In the genomic region with DNA sequence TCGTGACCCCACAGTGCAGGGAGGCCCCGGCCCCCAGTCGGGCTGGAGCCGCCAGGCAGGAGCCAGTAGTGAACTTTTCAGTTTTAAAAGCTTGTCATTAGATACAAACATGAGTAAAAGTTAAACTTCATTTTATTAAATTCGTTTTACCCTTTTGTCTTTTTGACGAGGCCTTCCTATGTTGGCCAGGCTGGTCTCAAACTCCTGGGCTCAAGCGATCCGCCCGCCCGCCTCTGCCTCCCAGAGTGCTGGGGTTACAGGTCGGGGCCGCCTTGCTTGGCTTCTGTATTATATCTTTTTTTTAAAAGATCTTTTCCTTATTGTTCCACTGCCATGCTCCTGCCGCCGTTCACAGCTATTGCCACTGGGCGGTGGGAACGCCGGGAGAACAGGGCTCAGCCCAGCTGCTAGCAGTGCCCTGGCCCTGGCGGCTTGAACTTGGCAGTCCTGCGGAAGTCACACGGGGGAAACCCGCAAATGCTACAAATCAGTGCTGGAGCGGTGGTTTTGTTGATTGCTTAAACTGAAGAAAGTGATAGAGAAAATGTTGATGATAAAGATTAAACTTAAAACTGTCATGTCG, we compare ENCODE assay signal across 8 cellular contexts. TPM values are rescaled to one million over a fixed set of nuclear protein-coding genes. Genes with fewer than 3 reads are reported as not detected.
DNase-seq lines count a peak whose midpoint lies in the region; ATAC-seq and TF ChIP-seq lines count a peak whose summit lies in the region.

No MANE protein-coding gene starts in this region.

- H3K9ac ChIP-seq in Karpas-422 (ENCODE audit: low read length) = peak overlapping the region; percentile 98

- peaks cover 15% of the 10 kb centered on the region for H4K20me1 ChIP-seq in Karpas-422 (ENCODE audit: insufficient read depth, low read depth, low read length)

- H2AFZ ChIP-seq in Karpas-422 (ENCODE audit: low read length) = peak overlapping the region; percentile 97

- peaks cover 25% of the 10 kb centered on the region for H3K36me3 ChIP-seq in Karpas-422 (ENCODE audit: insufficient read depth, low read length)
- H3K36me3 ChIP-seq in adrenal gland (replicated peaks in 1 of 2) = no peaks in the 10 kb centered on the region
- H3K36me3 ChIP-seq in left ventricle myocardium inferior = peaks cover 17% of the 10 kb centered on the region

- H3K9me3 ChIP-seq in Karpas-422 (ENCODE audit: low read length) = no peaks in the 10 kb centered on the region
- H3K9me3 ChIP-seq in adrenal gland (replicated peaks in 1 of 3) = no peaks in the 10 kb centered on the region
- no peaks in the 10 kb centered on the region for H3K9me3 ChIP-seq in left ventricle myocardium inferior (replicated peaks)

- TF ChIP-seq CTCF in adrenal gland (IDR thresholded peaks at IDR 0.05) (peak in 5 of 6 experiments; percentile 18 to 59 (median 48)), left ventricle myocardium inferior (IDR thresholded peaks at IDR 0.05; ENCODE audit: borderline replicate concordance) (peak; percentile 29)

- no peaks in the 10 kb centered on the region for H3K9me2 ChIP-seq in Karpas-422 (replicated peaks; ENCODE audit: insufficient read depth, low read length)

- H3K4me3 ChIP-seq in Karpas-422 (ENCODE audit: low read length) (peak overlapping the region; percentile 95), adrenal gland (peak overlapping the region; percentile 68 to 100 (median 88)), left ventricle myocardium inferior (peak overlapping the region; percentile 91)

- 3 to 8% (median 4%) methylated on average over 23 of the region's 23 CpGs for WGBS in adrenal gland, 4 donors

- H3K4me1 ChIP-seq in Karpas-422 (ENCODE audit: low read length) = peaks cover 20% of the 10 kb centered on the region
- peaks cover 9 to 32% of the 10 kb centered on the region in 2 donors for H3K4me1 ChIP-seq in adrenal gland (replicated peaks in 1 of 2)
- peaks cover 50% of the 10 kb centered on the region for H3K4me1 ChIP-seq in left ventricle myocardium inferior

- no peak for DNase-seq in activated CD4-positive, CD25-positive, alpha-beta regulatory T cell (lab: John Stamatoyannopoulos, UW)
- DNase-seq in Karpas-422 (peak; percentile 46), SKM-1 (lab: John Stamatoyannopoulos, UW; ENCODE audit: unreplicated experiment) (peak; percentile 84), adrenal gland (peak; percentile 51 to 87 (median 84)), left ventricle myocardium inferior (no peak), posterior cingulate gyrus (peak in 6 of 10 donors; percentile 35 to 91 (median 47))

- peak overlapping the region; percentile 93 for H3K4me2 ChIP-seq in Karpas-422 (ENCODE audit: low read depth, low read length, poor library complexity, severe bottlenecking)

- no peaks in the 10 kb centered on the region for H3K27me3 ChIP-seq in Karpas-422 (ENCODE audit: low read length)
- no peaks in the 10 kb centered on the region for H3K27me3 ChIP-seq in adrenal gland
- no peaks in the 10 kb centered on the region for H3K27me3 ChIP-seq in left ventricle myocardium inferior (ENCODE audit: low read depth)

- ATAC-seq in activated CD4-positive, CD25-positive, alpha-beta regulatory T cell treated with anti-CD3 and anti-CD28 coated beads, Interleukin-2, amount 50 U/mL, for 24 hours = peak; percentile 31 to 39
- ATAC-seq in GM18505 (IDR thresholded peaks at IDR 0.05; ENCODE audit: unreplicated experiment) = no peak

- no peak overlapping the region for H3K27ac ChIP-seq in Karpas-422 (ENCODE audit: low read length)
- peak overlapping the region; percentile 89 to 100 (median 96) for H3K27ac ChIP-seq in adrenal gland
- peak overlapping the region; percentile 99 for H3K27ac ChIP-seq in left ventricle myocardium inferior (replicated peaks)

- TF ChIP-seq POLR2A in adrenal gland (IDR thresholded peaks at IDR 0.05) = peak in 1 of 2 donors; percentile 25
- TF ChIP-seq POLR2A in GM18505 (IDR thresholded peaks at IDR 0.05; ENCODE audit: borderline replicate concordance, extremely low read depth, insufficient read depth, insufficient read length) = no peak

- intact Hi-C loops in adrenal gland (cut with DNase I) (loop anchor here in 1 of 2 donors (10.0 kb wide), 1 partner anchor 95 kb away; no protein-coding TSS in a partner anchor), left ventricle myocardium inferior (cut with micrococcal nuclease) (no loop called here), posterior cingulate gyrus (cut with DNase I) (loop anchor here (5.0 kb wide), 2 partner anchors 33 to 48 kb away; a partner anchor contains a TSS)

- H3K79me2 ChIP-seq in Karpas-422 (ENCODE audit: low read length) = peaks cover 41% of the 10 kb centered on the region

RNA-seq across cellular contexts. Expression of a gene that starts 1.0 kb away (rescaled TPM):
- 22.6 and 44.6 TPM in 2 replicates for total RNA-seq in Karpas-422 (2014; rRNA removed; shearing (Covaris generic); ENCODE audit: low replicate concordance)
- 10 to 100 TPM; 16.4 to 50.3 (median 25.6) TPM for total RNA-seq in adrenal gland
- 10 to 100 TPM in 2 of 3 donors, 1 to 10 TPM in 1; 8.5 to 55.2 (median 34.0) TPM for polyA plus RNA-seq in adrenal gland
- total RNA-seq in left ventricle myocardium inferior = 10.2 TPM

RNA-seq across cellular contexts. Expression of a gene that starts 49.4 kb away (rescaled TPM):
- total RNA-seq in Karpas-422 (2014; rRNA removed; shearing (Covaris generic); ENCODE audit: low replicate concordance) = not detected in 2 replicates
- 1 to 10 TPM in 2 of 8 donors, under 1 TPM in 6; 0.18 to 1.6 (median 0.55) TPM for total RNA-seq in adrenal gland
- polyA plus RNA-seq in adrenal gland = 1 to 10 TPM in 1 of 3 donors, under 1 TPM in 2; 0.18 to 1.3 (median 0.40) TPM
- total RNA-seq in left ventricle myocardium inferior = 0.52 TPM

Comparison
In these comparisons a context has a peak if more than half of its experiments do, and no peak if none do; other contexts are left out.
1. DNase-seq: peak in Karpas-422 (single experiment), SKM-1 (single experiment), adrenal gland (7 of 7) and posterior cingulate gyrus (6 of 10); none in activated CD4-positive, CD25-positive, alpha-beta regulatory T cell (0 of 4) and left ventricle myocardium inferior (single experiment).
2. Peak in every context shown above with its lines, with median percentiles within 50 percentile points of each other: H3K4me3 ChIP-seq.